ENCODE assay signal across 8 cellular contexts in genomic region chr1:222167111-222167510, GRCh38.
A peak's percentile ranks its signal among the peaks of the same experiment; 100 is the strongest.
DNase-seq lines count a peak whose midpoint lies in the region; ATAC-seq and TF ChIP-seq lines count a peak whose summit lies in the region.

No MANE protein-coding gene starts in this region.

- DNase-seq in AG20443 (ENCODE audit: low spot score) (peak; percentile 83), SK-N-DZ (ENCODE audit: low spot score) (peak; percentile 6), fibroblast of the conjunctiva (ENCODE audit: low read depth) (peak; percentile 20), skeletal muscle cell (ENCODE audit: low read depth) (peak; percentile 83), NCI-H774 (lab: John Stamatoyannopoulos, UW) (no peak)

- H3K4me3 ChIP-seq in skeletal muscle cell (ENCODE audit: low read depth, low read length): no peak overlapping the region

- peak; percentile 63 for ATAC-seq in HG03432 (IDR thresholded peaks at IDR 0.05; ENCODE audit: unreplicated experiment)
- ATAC-seq in GM21367 (IDR thresholded peaks at IDR 0.05; ENCODE audit: unreplicated experiment): no peak

- TF ChIP-seq CTCF in GM12873 (IDR thresholded peaks at IDR 0.05; ENCODE audit: insufficient read depth, low read depth, low read length, missing control alignments): peak; percentile 66
